ENCODE assay signal across 25 cellular contexts in genomic region chr21:16205527-16205926, GRCh38.
"Had no signal": no experiment of that assay in that cellular context is flagged by ENCODE, and none has a peak within 500 bp of the region (broad histone marks: within the 10 kb centered on the region; RNA-seq: fewer than 3 reads in every experiment).

No MANE protein-coding gene starts in this region.

- H3K27ac ChIP-seq: body of pancreas, spleen, thoracic aorta, VCaP had no signal

- H3K4me1 Mint-ChIP-seq: activated CD4-positive, alpha-beta T cell treated with anti-CD3 and anti-CD28 coated beads, Interleukin-2, amount 10 ng/mL, durations not matched to agents 24 days and 14 days; activated CD8-positive, alpha-beta memory T cell treated with anti-CD3 and anti-CD28 coated beads, Interleukin-2, amount 10 ng/mL, durations not matched to agents 7 days and 5 days; activated naive CD8-positive, alpha-beta T cell treated with anti-CD3 and anti-CD28 coated beads, Interleukin-2, amount 50 U/mL, for 24 hours; T-cell had no signal

- H3K4me3 Mint-ChIP-seq: activated CD4-positive, alpha-beta T cell treated with anti-CD3 and anti-CD28 coated beads, Interleukin-2, amount 10 ng/mL, durations not matched to agents 24 days and 14 days; activated CD8-positive, alpha-beta memory T cell treated with anti-CD3 and anti-CD28 coated beads, Interleukin-2, amount 10 ng/mL, durations not matched to agents 7 days and 5 days; activated CD8-positive, alpha-beta T cell treated with anti-CD3 and anti-CD28 coated beads for 36 hours; activated naive CD8-positive, alpha-beta T cell treated with anti-CD3 and anti-CD28 coated beads, Interleukin-2, amount 50 U/mL, for 24 hours; activated T-helper 1 cell treated with anti-CD3 and anti-CD28 coated beads, Interleukin-12 subunit alpha, Interleukin-12 subunit beta, Interleukin-2, Interleukin-4 antibody, amounts not matched to agents 30 ng/mL and 10 ng/mL and 1 ng/mL, durations not matched to agents 14 hours and 24 hours and 36 hours; neural crest cell; T-cell; T-helper 2 cell treated with Interferon-gamma antibody and Interleukin-4, amounts not matched to agents 5 μg/mL and 100 μg/mL, for 36 hours; type B pancreatic cell had no signal

- H3K27ac Mint-ChIP-seq: activated CD4-positive, alpha-beta T cell treated with anti-CD3 and anti-CD28 coated beads, Interleukin-2, amount 10 ng/mL, durations not matched to agents 24 days and 14 days; activated CD8-positive, alpha-beta memory T cell treated with anti-CD3 and anti-CD28 coated beads, Interleukin-2, amount 10 ng/mL, durations not matched to agents 7 days and 5 days; activated CD8-positive, alpha-beta T cell treated with anti-CD3 and anti-CD28 coated beads for 36 hours; activated naive CD8-positive, alpha-beta T cell treated with anti-CD3 and anti-CD28 coated beads, Interleukin-2, amount 50 U/mL, for 24 hours; activated T-helper 1 cell treated with anti-CD3 and anti-CD28 coated beads, Interleukin-12 subunit alpha, Interleukin-12 subunit beta, Interleukin-2, Interleukin-4 antibody, amounts not matched to agents 30 ng/mL and 10 ng/mL and 1 ng/mL, durations not matched to agents 14 hours and 24 hours and 36 hours; T-cell; T-helper 2 cell treated with Interferon-gamma antibody and Interleukin-4, amounts not matched to agents 5 μg/mL and 100 μg/mL, for 36 hours; type B pancreatic cell had no signal

- H3K27me3 Mint-ChIP-seq: activated CD4-positive, alpha-beta T cell treated with anti-CD3 and anti-CD28 coated beads, Interleukin-2, amount 10 ng/mL, durations not matched to agents 24 days and 14 days; activated CD8-positive, alpha-beta memory T cell treated with anti-CD3 and anti-CD28 coated beads, Interleukin-2, amount 10 ng/mL, durations not matched to agents 7 days and 5 days; activated CD8-positive, alpha-beta T cell treated with anti-CD3 and anti-CD28 coated beads for 36 hours; activated naive CD8-positive, alpha-beta T cell treated with anti-CD3 and anti-CD28 coated beads, Interleukin-2, amount 50 U/mL, for 24 hours; type B pancreatic cell had no signal

- H3K9me3 Mint-ChIP-seq: activated CD4-positive, alpha-beta T cell treated with anti-CD3 and anti-CD28 coated beads, Interleukin-2, amount 10 ng/mL, durations not matched to agents 24 days and 14 days; activated CD8-positive, alpha-beta T cell treated with anti-CD3 and anti-CD28 coated beads for 36 hours; activated T-helper 1 cell treated with anti-CD3 and anti-CD28 coated beads, Interleukin-12 subunit alpha, Interleukin-12 subunit beta, Interleukin-2, Interleukin-4 antibody, amounts not matched to agents 30 ng/mL and 10 ng/mL and 1 ng/mL, durations not matched to agents 14 hours and 24 hours and 36 hours; T-cell had no signal

- H3K4me1 ChIP-seq: body of pancreas, spleen had no signal

- DNase-seq: activated CD4-positive, alpha-beta T cell treated with anti-CD3 and anti-CD28 coated beads, Interleukin-2, amount 10 ng/mL, durations not matched to agents 24 days and 14 days; activated CD8-positive, alpha-beta memory T cell treated with anti-CD3 and anti-CD28 coated beads, Interleukin-2, amount 10 ng/mL, durations not matched to agents 7 days and 5 days; activated CD8-positive, alpha-beta T cell treated with anti-CD3 and anti-CD28 coated beads for 36 hours; activated gamma-delta T cell; activated naive CD4-positive, alpha-beta T cell treated with anti-CD3 and anti-CD28 coated beads, Interleukin-2, amount 50 U/mL, for 16 hours; activated naive CD8-positive, alpha-beta T cell treated with anti-CD3 and anti-CD28 coated beads, Interleukin-2, amount 50 U/mL, for 24 hours; activated T-cell treated with anti-CD3 and anti-CD28 coated beads for 4 hours; body of pancreas; central memory CD4-positive, alpha-beta T cell; dermis blood vessel endothelial cell; effector memory CD4-positive, alpha-beta T cell; hippocampal formation; mesenchymal stem cell; mucosa of descending colon; spleen; stimulated activated CD4-positive, alpha-beta T cell treated with anti-CD3 and anti-CD28 coated beads, Interleukin-4, amount 100 ng/mL, for 24 hours; stimulated activated naive CD4-positive, alpha-beta T cell treated with Interleukin-2 at 50 U/mL for 16 hours; T-cell had no signal

- H3K27me3 ChIP-seq: body of pancreas had no signal

- H3K36me3 ChIP-seq: spleen, thoracic aorta had no signal

- H3K4me3 ChIP-seq: body of pancreas, mucosa of descending colon, spleen, thoracic aorta had no signal

- H3K9me3 ChIP-seq: body of pancreas, mucosa of descending colon, thoracic aorta had no signal

- H3K36me3 Mint-ChIP-seq: activated CD8-positive, alpha-beta memory T cell treated with anti-CD3 and anti-CD28 coated beads, Interleukin-2, amount 10 ng/mL, durations not matched to agents 7 days and 5 days; T-cell had no signal

- ATAC-seq: activated CD4-positive, CD25-positive, alpha-beta regulatory T cell treated with anti-CD3 and anti-CD28 coated beads, Interleukin-2, amount 50 U/mL, for 24 hours; activated CD8-positive, alpha-beta memory T cell treated with anti-CD3 and anti-CD28 coated beads, Interleukin-2, amount 10 ng/mL, durations not matched to agents 7 days and 5 days; activated CD8-positive, alpha-beta T cell treated with anti-CD3 and anti-CD28 coated beads for 36 hours; activated naive CD8-positive, alpha-beta T cell treated with anti-CD3 and anti-CD28 coated beads, Interleukin-2, amount 50 U/mL, for 24 hours; body of pancreas; mucosa of descending colon; T-cell had no signal
